Comparison of ENCODE assay signal across 1 cellular context in the genomic region with DNA sequence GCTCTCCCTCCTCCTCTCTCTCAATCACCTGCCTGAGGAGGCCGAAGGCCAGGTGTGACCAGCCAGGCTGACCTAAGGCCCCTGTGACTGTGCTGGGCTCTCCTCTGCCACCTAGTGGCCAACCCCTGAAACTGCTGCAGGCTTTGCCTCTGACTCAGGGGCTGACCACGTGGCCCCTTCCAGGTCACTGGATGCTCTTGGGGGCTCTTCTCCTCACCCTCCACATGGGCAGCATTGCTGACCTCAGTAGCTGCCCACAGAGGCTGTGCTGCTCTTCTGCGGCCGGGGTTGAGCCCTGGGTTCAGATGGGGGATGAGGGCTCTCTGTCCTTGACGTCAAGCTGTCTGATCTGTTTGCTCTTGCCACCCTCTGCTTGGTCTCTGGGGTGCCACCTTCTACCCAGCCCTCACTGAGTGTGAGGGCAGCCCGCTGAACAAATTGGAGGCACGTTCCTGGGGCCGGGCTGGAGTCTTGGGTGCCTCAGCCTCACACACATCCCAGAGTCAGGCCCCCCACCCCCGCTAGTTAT.
TF ChIP-seq lines count a peak whose summit lies in the region.

No MANE protein-coding gene starts in this region.

TF ChIP-seq in SK-N-SH, 30 proteins besides CTCF, POLR2A, EP300 and RAD21 (continued from another document):
- TF ChIP-seq, protein P1, sequence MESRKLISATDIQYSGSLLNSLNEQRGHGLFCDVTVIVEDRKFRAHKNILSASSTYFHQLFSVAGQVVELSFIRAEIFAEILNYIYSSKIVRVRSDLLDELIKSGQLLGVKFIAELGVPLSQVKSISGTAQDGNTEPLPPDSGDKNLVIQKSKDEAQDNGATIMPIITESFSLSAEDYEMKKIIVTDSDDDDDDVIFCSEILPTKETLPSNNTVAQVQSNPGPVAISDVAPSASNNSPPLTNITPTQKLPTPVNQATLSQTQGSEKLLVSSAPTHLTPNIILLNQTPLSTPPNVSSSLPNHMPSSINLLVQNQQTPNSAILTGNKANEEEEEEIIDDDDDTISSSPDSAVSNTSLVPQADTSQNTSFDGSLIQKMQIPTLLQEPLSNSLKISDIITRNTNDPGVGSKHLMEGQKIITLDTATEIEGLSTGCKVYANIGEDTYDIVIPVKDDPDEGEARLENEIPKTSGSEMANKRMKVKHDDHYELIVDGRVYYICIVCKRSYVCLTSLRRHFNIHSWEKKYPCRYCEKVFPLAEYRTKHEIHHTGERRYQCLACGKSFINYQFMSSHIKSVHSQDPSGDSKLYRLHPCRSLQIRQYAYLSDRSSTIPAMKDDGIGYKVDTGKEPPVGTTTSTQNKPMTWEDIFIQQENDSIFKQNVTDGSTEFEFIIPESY (IDR thresholded peaks at IDR 0.05; ENCODE audit: borderline replicate concordance, low read depth) = no peak
- TF ChIP-seq TAF1 (IDR thresholded peaks at IDR 0.05; ENCODE audit: borderline replicate concordance, low read depth, low read length) (no peak), RCOR1 (IDR thresholded peaks at IDR 0.05; ENCODE audit: low read length) (no peak)
